In the genomic region with DNA sequence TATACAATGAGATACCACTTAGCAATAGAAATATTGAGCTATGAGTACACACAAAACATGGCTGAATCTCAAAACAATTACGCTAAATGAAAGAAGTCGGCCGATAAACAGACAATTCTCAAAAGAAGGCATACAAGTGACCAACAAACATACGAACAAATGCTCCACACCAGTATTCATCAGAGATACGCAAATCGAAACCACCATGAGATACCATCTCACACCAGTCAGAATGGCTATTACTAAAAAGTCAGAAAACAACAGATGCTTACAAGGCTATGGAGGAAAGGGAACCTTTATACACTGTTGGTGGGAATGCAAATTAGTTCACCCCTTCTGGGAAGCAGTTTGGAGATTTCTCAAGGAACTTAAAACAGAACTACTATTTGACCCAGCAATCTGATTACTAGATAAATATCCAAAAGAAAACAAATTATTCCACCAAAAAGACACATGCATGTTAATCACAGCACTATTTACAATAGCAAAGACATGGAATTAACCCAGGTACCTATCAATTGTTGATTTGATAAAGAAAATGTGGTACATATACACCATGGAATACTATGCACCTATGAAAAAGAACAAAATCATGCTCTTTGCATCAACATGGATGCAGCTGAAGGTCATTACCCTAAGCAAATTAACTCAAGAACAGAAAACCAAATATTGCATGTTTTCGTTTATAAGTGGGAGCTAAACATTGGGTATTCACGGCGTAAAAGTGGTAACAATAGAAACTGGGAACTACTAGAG, we compare ENCODE assay signal across 21 cellular contexts.
"Had no signal": no experiment of that assay in that cellular context is flagged by ENCODE, and none has a peak within 500 bp of the region (broad histone marks: within the 10 kb centered on the region; RNA-seq: fewer than 3 reads in every experiment).

No MANE protein-coding gene starts in this region.

- H3K9me3 ChIP-seq: MG63, SJSA1 had no signal

- H3K27ac ChIP-seq: SJSA1, SK-N-MC had no signal

- H3K4me1 ChIP-seq: SJSA1 had no signal

- H3K36me3 ChIP-seq: MG63, SJSA1 had no signal

- H3K4me3 ChIP-seq: MG63, SJSA1, SK-N-MC had no signal

- FAIRE-seq: RCC 7860 had no signal

- DNase-seq: Karpas-422, KG1, MG63, NCI-H1092, NCI-H1105 treated with DMSO at 0.1 percent for 48 hours, NCI-H1417 treated with DMSO at 0.1 percent for 48 hours, NCI-H146, NCI-H1694 treated with DMSO at 0.1 percent for 48 hours, NCI-H1930, NCI-H2081, NCI-H2107, NCI-H2227 treated with DMSO at 0.1 percent for 48 hours, NCI-H510A, NCI-H524 treated with DMSO at 0.1 percent for 48 hours, NCI-H774, Right ventricle myocardium superior, RPMI8226, SIG-M5 had no signal

- H3K27me3 ChIP-seq: SJSA1 had no signal
